Comparison of ENCODE assay signal across 9 cellular contexts in genomic region chr14:57828713-57829112, GRCh38. TPM values are rescaled to one million over a fixed set of nuclear protein-coding genes. Genes with fewer than 3 reads are reported as not detected.
"Had no signal": no experiment of that assay in that cellular context is flagged by ENCODE, and none has a peak within 500 bp of the region (broad histone marks: within the 10 kb centered on the region; RNA-seq: fewer than 3 reads in every experiment).

No MANE protein-coding gene starts in this region.

- H3K4me1 ChIP-seq: HAP-1 had no signal

- ATAC-seq: HCT116, HepG2 had no signal

- DNase-seq: GOT3, H7, HFFc6 had no signal

- H3K9me3 ChIP-seq: HAP-1 had no signal

- H3K27ac ChIP-seq: HL-60 had no signal

- H3K36me3 Mint-ChIP-seq: IgD-negative memory B cell had no signal

- H3K4me1 Mint-ChIP-seq: IgD-negative memory B cell had no signal

- H3K36me3 ChIP-seq: HAP-1 had no signal

- H3K27ac Mint-ChIP-seq: HFFc6, IgD-negative memory B cell had no signal

- H3K4me3 ChIP-seq: HAP-1 had no signal

- H3K4me3 Mint-ChIP-seq: HFFc6, IgD-negative memory B cell had no signal

RNA-seq across cellular contexts. Expression of gene SLC35F4, which starts 37.2 kb away (rescaled TPM):
- total RNA-seq: H4, H7, HepG2, HFFc6 had no signal
